2 cellular contexts compared by ENCODE assay signal in genomic region chrX:72081605-72082320, GRCh38.
TF ChIP-seq lines count a peak whose summit lies in the region.

No MANE protein-coding gene starts in this region.

TF ChIP-seq in SK-N-SH, 30 proteins besides CTCF, POLR2A, EP300 and RAD21:
- peak; percentile 82 for TF ChIP-seq GATA2 (CRISPR knock-in tag; IDR thresholded peaks at IDR 0.05)
- peak; percentile 62; the same call in 1 of the 2 replicates for TF ChIP-seq RCOR1 (IDR thresholded peaks at IDR 0.05; ENCODE audit: low read length)
- TF ChIP-seq FOXJ3 (CRISPR knock-in tag; IDR thresholded peaks at IDR 0.05) = peak; percentile 71
- TF ChIP-seq CHD2 (IDR thresholded peaks at IDR 0.05; ENCODE audit: low read length, partially characterized antibody) = peak; percentile 25
- TF ChIP-seq TAF1 (IDR thresholded peaks at IDR 0.05; ENCODE audit: borderline replicate concordance, low read depth, low read length) = no peak
TF ChIP-seq in SK-N-SH: peak in this region for 4.

TF ChIP-seq in SK-N-SH treated with all-trans-retinoic acid at 6 μM for 48 hours, 23 proteins besides CTCF, POLR2A, EP300 and RAD21:
- TF ChIP-seq SNAI2 (CRISPR knock-in tag; IDR thresholded peaks at IDR 0.05) (no peak), CSDC2 (CRISPR knock-in tag; IDR thresholded peaks at IDR 0.05) (no peak), CSRNP3 (CRISPR knock-in tag; IDR thresholded peaks at IDR 0.05) (no peak), ZC3H10 (CRISPR knock-in tag; IDR thresholded peaks at IDR 0.05) (no peak), ISL1 (CRISPR knock-in tag; IDR thresholded peaks at IDR 0.05) (no peak), PATZ1 (CRISPR knock-in tag; IDR thresholded peaks at IDR 0.05; ENCODE audit: borderline replicate concordance) (no peak), ZNF565 (CRISPR knock-in tag; conservative IDR thresholded peaks at IDR 0.05; ENCODE audit: low read depth) (no peak), BACH2 (CRISPR knock-in tag; IDR thresholded peaks at IDR 0.05; ENCODE audit: borderline replicate concordance) (no peak), ZFP3 (CRISPR knock-in tag; IDR thresholded peaks at IDR 0.05) (no peak), TSHZ2 (CRISPR knock-in tag; IDR thresholded peaks at IDR 0.05) (no peak), CREB5 (CRISPR knock-in tag; IDR thresholded peaks at IDR 0.05; ENCODE audit: low read depth) (no peak)
